ENCODE assay signal across 8 cellular contexts in genomic region chr6:26311012-26311384, GRCh38. TPM values are rescaled to one million over a fixed set of nuclear protein-coding genes. Genes with fewer than 3 reads are reported as not detected.
DNase-seq lines count a peak whose midpoint lies in the region; ATAC-seq, FAIRE-seq and TF ChIP-seq lines count a peak whose summit lies in the region.

No MANE protein-coding gene starts in this region.

- POLR2A ChIA-PET in activated CD8-positive, alpha-beta T cell treated with anti-CD3 and anti-CD28 coated beads for 36 hours (lab: Charles Lee) = interaction anchor here (0.6 to 1.0 kb wide), 4 partner anchors 28 to 77 kb away, joined by 3 to 5 read pairs (median 3); a partner anchor contains a TSS

- peak; percentile 11 for ATAC-seq in activated CD8-positive, alpha-beta T cell treated with anti-CD3 and anti-CD28 coated beads for 36 hours
- ATAC-seq in HG03135 (IDR thresholded peaks at IDR 0.05; ENCODE audit: unreplicated experiment) = no peak

- no peaks in the 10 kb centered on the region for H3K27me3 ChIP-seq in transverse colon

- TF ChIP-seq POLR2A in transverse colon (IDR thresholded peaks at IDR 0.05) = no peak
- no peak for TF ChIP-seq POLR2A in GM12891 (IDR thresholded peaks at IDR 0.05; ENCODE audit: low read depth, low read length)

- CTCF ChIA-PET in activated CD8-positive, alpha-beta T cell treated with anti-CD3 and anti-CD28 coated beads for 36 hours (lab: Charles Lee) = interaction anchor here (2.2 kb wide), 1 partner anchor 12 kb away, joined by 7 read pairs; no protein-coding TSS in a partner anchor

- no peaks in the 10 kb centered on the region for H3K9me3 Mint-ChIP-seq in activated CD8-positive, alpha-beta T cell treated with anti-CD3 and anti-CD28 coated beads for 36 hours

- DNase-seq in DMS53 treated with DMSO at 0.1 percent for 48 hours (lab: John Stamatoyannopoulos, UW; ENCODE audit: unreplicated experiment) = peak; percentile 78
- peak; percentile 39 for DNase-seq in LoVo (ENCODE audit: low spot score)
- peak; percentile 75 for DNase-seq in activated CD8-positive, alpha-beta T cell treated with anti-CD3 and anti-CD28 coated beads for 36 hours
- DNase-seq in fibroblast of the aortic adventitia (ENCODE audit: low read depth) = peak; percentile 59
- DNase-seq in stimulated activated CD4-positive, alpha-beta T cell treated with anti-CD3 and anti-CD28 coated beads, Interleukin-15, amount 100 ng/mL, for 24 hours = peak; percentile 73
- DNase-seq in transverse colon = no peak
- DNase-seq in GM12891 (ENCODE audit: insufficient read length, low spot score) = no peak

- H3K27ac ChIP-seq in transverse colon = no peak overlapping the region

- TF ChIP-seq EP300 in transverse colon (IDR thresholded peaks at IDR 0.05; ENCODE audit: low read depth) = no peak

- in situ Hi-C loops in transverse colon (cut with MboI; ENCODE audit: low pct_ligation_motif_present in 1 of 4, low pct_unique_long_range_greater_than_20kb in 1 of 4, low sequenced_read_pairs in 3 of 4) = loop anchor here in 1 of 4 donors (25.0 kb wide), 1 partner anchor 1201 kb away; no protein-coding TSS in a partner anchor

- H3K4me3 ChIP-seq in fibroblast of the aortic adventitia (ENCODE audit: low read depth, low read length) (no peak overlapping the region), transverse colon (no peak overlapping the region)

- peaks cover 36% of the 10 kb centered on the region for H3K4me1 Mint-ChIP-seq in activated CD8-positive, alpha-beta T cell treated with anti-CD3 and anti-CD28 coated beads for 36 hours (ENCODE audit: low read depth)

- peaks cover 0 to 22% (median 7%) of the 10 kb centered on the region in 4 donors for H3K4me1 ChIP-seq in transverse colon

- H3K4me3 Mint-ChIP-seq in activated CD8-positive, alpha-beta T cell treated with anti-CD3 and anti-CD28 coated beads for 36 hours = peak overlapping the region; percentile 84

- peak overlapping the region; percentile 17 for H3K27ac Mint-ChIP-seq in activated CD8-positive, alpha-beta T cell treated with anti-CD3 and anti-CD28 coated beads for 36 hours

- H3K36me3 Mint-ChIP-seq in activated CD8-positive, alpha-beta T cell treated with anti-CD3 and anti-CD28 coated beads for 36 hours (ENCODE audit: low read depth) = peaks cover 2% of the 10 kb centered on the region

- no peaks in the 10 kb centered on the region for H3K9me3 ChIP-seq in transverse colon

- WGBS in transverse colon (ENCODE audit: low coverage in 1 of 2), 2 donors = 26% methylated on average over 11 of the region's 11 CpGs

- no peak for FAIRE-seq in GM12891 (lab: Jason Lieb, UNC)

- H3K27me3 Mint-ChIP-seq in activated CD8-positive, alpha-beta T cell treated with anti-CD3 and anti-CD28 coated beads for 36 hours = no peaks in the 10 kb centered on the region

- intact Hi-C loops in activated CD8-positive, alpha-beta T cell treated with anti-CD3 and anti-CD28 coated beads for 36 hours (cut with micrococcal nuclease) = loop anchor here (5.0 kb wide), 2 partner anchors 39 to 241 kb away; a partner anchor contains a TSS
- intact Hi-C loops in transverse colon (cut with DNase I; ENCODE audit: low total_unique reads) = no loop called here

- no peak for TF ChIP-seq CTCF in activated CD8-positive, alpha-beta T cell treated with anti-CD3 and anti-CD28 coated beads for 36 hours (IDR thresholded peaks at IDR 0.05)
- TF ChIP-seq CTCF in fibroblast of the aortic adventitia (IDR thresholded peaks at IDR 0.05; ENCODE audit: insufficient read depth, low read length) (no peak), transverse colon (IDR thresholded peaks at IDR 0.05) (no peak)

- H3K36me3 ChIP-seq in transverse colon = no peaks in the 10 kb centered on the region

TF ChIP-seq in GM12891, 5 proteins besides CTCF, POLR2A, EP300 and RAD21:
- no peak for TF ChIP-seq PAX5 (IDR thresholded peaks at IDR 0.05; ENCODE audit: insufficient read depth, low read length, severe bottlenecking)
- no peak for TF ChIP-seq TAF1 (IDR thresholded peaks at IDR 0.05; ENCODE audit: low read depth, low read length)
- no peak for TF ChIP-seq POLR2AphosphoS5 (IDR thresholded peaks at IDR 0.05; ENCODE audit: low read depth, low read length)

RNA-seq across cellular contexts. Expression of gene BTN3A2, which starts 54.0 kb away (rescaled TPM):
- 10 to 100 TPM; 58.4 to 63.5 TPM for total RNA-seq in activated CD8-positive, alpha-beta T cell treated with anti-CD3 and anti-CD28 coated beads for 36 hours
- total RNA-seq in fibroblast of the aortic adventitia (ENCODE audit: low replicate concordance) (19.2 and 26.3 TPM in 2 replicates), transverse colon (10 to 100 TPM in 2 of 4 donors, 1 to 10 TPM in 2; 4.5 to 39.1 (median 18.7) TPM)
- polyA plus RNA-seq in GM12891 (2012; ENCODE audit: low read depth, missing spikeins) = 22.4 TPM

Comparison
In these comparisons a context has a peak if more than half of its experiments do, and no peak if none do; other contexts are left out.
1. DNase-seq: peak in DMS53 treated with DMSO at 0.1 percent for 48 hours (single experiment), LoVo (single experiment), activated CD8-positive, alpha-beta T cell treated with anti-CD3 and anti-CD28 coated beads for 36 hours (single experiment), fibroblast of the aortic adventitia (single experiment) and stimulated activated CD4-positive, alpha-beta T cell treated with anti-CD3 and anti-CD28 coated beads, Interleukin-15, amount 100 ng/mL, for 24 hours (single experiment); none in transverse colon (single experiment) and GM12891 (single experiment).